Comparison of ENCODE assay signal across 8 cellular contexts in genomic region chr1:22976461-22977243, GRCh38. TPM values are rescaled to one million over a fixed set of nuclear protein-coding genes. Genes with fewer than 3 reads are reported as not detected.
DNase-seq lines count a peak whose midpoint lies in the region; ATAC-seq and TF ChIP-seq lines count a peak whose summit lies in the region.

No MANE protein-coding gene starts in this region.

- H3K9me3 ChIP-seq in fibroblast of lung (ENCODE audit: control insufficient read depth, insufficient read depth, low read depth, low read length): no peaks in the 10 kb centered on the region

- no peaks in the 10 kb centered on the region for H3K4me1 ChIP-seq in fibroblast of lung (ENCODE audit: control insufficient read depth, extremely low read depth, insufficient read depth, low read length)

- H3K27ac Mint-ChIP-seq in nephron: no peak overlapping the region
- H3K27ac Mint-ChIP-seq in stimulated activated naive CD8-positive, alpha-beta T cell treated with anti-CD3 and anti-CD28 coated beads, Interleukin-15, amount 100 ng/mL, for 72 hours: peak overlapping the region; percentile 12 to 79

- no peaks in the 10 kb centered on the region for H3K36me3 Mint-ChIP-seq in nephron (ENCODE audit: low read depth)

- peaks cover 9% of the 10 kb centered on the region for H3K27me3 ChIP-seq in fibroblast of lung (ENCODE audit: control insufficient read depth, insufficient read depth, low read length)

- H3K4me1 Mint-ChIP-seq in nephron: peaks cover 10% of the 10 kb centered on the region
- H3K4me1 Mint-ChIP-seq in stimulated activated naive CD8-positive, alpha-beta T cell treated with anti-CD3 and anti-CD28 coated beads, Interleukin-15, amount 100 ng/mL, for 72 hours: peaks cover 6% of the 10 kb centered on the region

- peak; percentile 62 for DNase-seq in GM04504 (ENCODE audit: low read depth)
- peak; percentile 70 for DNase-seq in HuH-7 (ENCODE audit: low spot score)
- peak; percentile 65 to 77 for DNase-seq in NOMO-1 (lab: John Stamatoyannopoulos, UW; ENCODE audit: unreplicated experiment in 2 of 2)
- DNase-seq in activated T-cell treated with anti-CD3 and anti-CD28 coated beads for 1 hour (ENCODE audit: low read depth): peak; percentile 5
- DNase-seq in fibroblast of lung (ENCODE audit: low read depth in 2 of 2): peak; percentile 79 to 84
- DNase-seq in stimulated activated naive CD8-positive, alpha-beta T cell treated with anti-CD3 and anti-CD28 coated beads, Interleukin-15, amount 100 ng/mL, for 72 hours: peak; percentile 60 to 71

- H3K4me2 ChIP-seq in fibroblast of lung (ENCODE audit: extremely low read depth, insufficient read depth, low read length): no peak overlapping the region

- no peak overlapping the region for H3K27ac ChIP-seq in fibroblast of lung (ENCODE audit: insufficient read depth, low read length)

- peak; percentile 99 for ATAC-seq in stimulated activated naive CD8-positive, alpha-beta T cell treated with anti-CD3 and anti-CD28 coated beads, Interleukin-15, amount 100 ng/mL, for 72 hours
- no peak for ATAC-seq in GM21367 (IDR thresholded peaks at IDR 0.05; ENCODE audit: unreplicated experiment)

- H3K36me3 ChIP-seq in fibroblast of lung (ENCODE audit: control insufficient read depth, insufficient read depth, low read length): no peaks in the 10 kb centered on the region

- H3K9ac ChIP-seq in fibroblast of lung (ENCODE audit: insufficient read depth, low read length): no peak overlapping the region

- no peak overlapping the region for H3K4me3 ChIP-seq in fibroblast of lung (replicated peaks in 1 of 4; ENCODE audit: control extremely low read depth in 1 of 4, insufficient read depth in 1 of 4, low read depth in 3 of 4, low read length in 4 of 4)

- H3K27me3 Mint-ChIP-seq in nephron (ENCODE audit: low read depth): peaks cover 19% of the 10 kb centered on the region
- peaks cover 43% of the 10 kb centered on the region for H3K27me3 Mint-ChIP-seq in stimulated activated naive CD8-positive, alpha-beta T cell treated with anti-CD3 and anti-CD28 coated beads, Interleukin-15, amount 100 ng/mL, for 72 hours

- no peaks in the 10 kb centered on the region for H3K79me2 ChIP-seq in fibroblast of lung (ENCODE audit: control insufficient read depth, insufficient read depth, low read length)

- no peaks in the 10 kb centered on the region for H3K9me3 Mint-ChIP-seq in nephron
- H3K9me3 Mint-ChIP-seq in stimulated activated naive CD8-positive, alpha-beta T cell treated with anti-CD3 and anti-CD28 coated beads, Interleukin-15, amount 100 ng/mL, for 72 hours: no peaks in the 10 kb centered on the region

- peak overlapping the region; percentile 37 for H2AFZ ChIP-seq in fibroblast of lung (ENCODE audit: low read length)

- TF ChIP-seq CTCF in fibroblast of lung (conservative IDR thresholded peaks at IDR 0.05 in 1 of 2, IDR thresholded peaks at IDR 0.05 in 1 of 2; ENCODE audit: low read depth in 1 of 2, low read length in 2 of 2) (peak; percentile 77 to 87), nephron (IDR thresholded peaks at IDR 0.05; ENCODE audit: unreplicated experiment in 3 of 3) (peak; percentile 59 to 72 (median 66))

- no peak overlapping the region for H3K4me3 Mint-ChIP-seq in nephron
- H3K4me3 Mint-ChIP-seq in stimulated activated naive CD8-positive, alpha-beta T cell treated with anti-CD3 and anti-CD28 coated beads, Interleukin-15, amount 100 ng/mL, for 72 hours: no peak overlapping the region

- H4K20me1 ChIP-seq in fibroblast of lung (ENCODE audit: control insufficient read depth, extremely low read depth, insufficient read depth, low read length): no peaks in the 10 kb centered on the region

RNA-seq across cellular contexts. Expression of gene LACTBL1, which starts 4.0 kb away (rescaled TPM):
- total RNA-seq in fibroblast of lung: not detected in 2 replicates
- polyA plus RNA-seq in fibroblast of lung: not detected in 2 replicates
- not detected in 2 replicates for polyA plus RNA-seq in fibroblast of lung (2012)
- not detected in 2 replicates for polyA minus RNA-seq in fibroblast of lung (ENCODE audit: low replicate concordance)

RNA-seq across cellular contexts. Expression of gene TEX46, which starts 39.0 kb away (rescaled TPM):
- total RNA-seq in fibroblast of lung: 0.17 TPM in 1 of 2 replicates, not detected in the other
- polyA plus RNA-seq in fibroblast of lung: not detected in 2 replicates
- polyA plus RNA-seq in fibroblast of lung (2012): not detected in 2 replicates
- polyA minus RNA-seq in fibroblast of lung (ENCODE audit: low replicate concordance): not detected in 2 replicates

RNA-seq across cellular contexts. Expression of gene KDM1A, which starts 42.6 kb away (rescaled TPM):
- 72.0 and 79.6 TPM in 2 replicates for total RNA-seq in fibroblast of lung
- polyA plus RNA-seq in fibroblast of lung: 72.4 and 80.3 TPM in 2 replicates
- 48.1 and 53.0 TPM in 2 replicates for polyA plus RNA-seq in fibroblast of lung (2012)
- polyA minus RNA-seq in fibroblast of lung (ENCODE audit: low replicate concordance): 85.5 and 85.7 TPM in 2 replicates

Comparison
In these comparisons a context has a peak if more than half of its experiments do, and no peak if none do; other contexts are left out.
1. DNase-seq: peak in every context shown above with its lines; median percentile 82 in fibroblast of lung; 71 in NOMO-1; 70 in HuH-7; 66 in stimulated activated naive CD8-positive, alpha-beta T cell treated with anti-CD3 and anti-CD28 coated beads, Interleukin-15, amount 100 ng/mL, for 72 hours; 62 in GM04504; 5 in activated T-cell treated with anti-CD3 and anti-CD28 coated beads for 1 hour.
2. H3K27ac Mint-ChIP-seq: peak in stimulated activated naive CD8-positive, alpha-beta T cell treated with anti-CD3 and anti-CD28 coated beads, Interleukin-15, amount 100 ng/mL, for 72 hours (2 of 2); none in nephron (0 of 3).